18 cellular contexts compared by ENCODE assay signal in genomic region chr12:123764109-123764508, GRCh38. TPM values are rescaled to one million over a fixed set of nuclear protein-coding genes. Genes with fewer than 3 reads are reported as not detected.
DNase-seq lines count a peak whose midpoint lies in the region; ATAC-seq and TF ChIP-seq lines count a peak whose summit lies in the region.
"Had no signal": no experiment of that assay in that cellular context is flagged by ENCODE, and none has a peak within 500 bp of the region (broad histone marks: within the 10 kb centered on the region; RNA-seq: fewer than 3 reads in every experiment).

No MANE protein-coding gene starts in this region.

- H3K4me1 Mint-ChIP-seq in natural killer cell = peaks cover 8 to 14% of the 10 kb centered on the region in 2 donors
- H3K4me1 Mint-ChIP-seq in natural killer cell treated with Interleukin-12 subunit alpha and Interleukin-12 subunit beta and Interleukin-15 and Interleukin-18, amount 100 ng/mL, for 72 hours (ENCODE audit: low read depth in 2 of 2) = peaks cover 13 to 14% of the 10 kb centered on the region in 2 donors
- H3K4me1 Mint-ChIP-seq in T-helper 17 cell = peaks cover 12% of the 10 kb centered on the region
- peaks cover 8% of the 10 kb centered on the region for H3K4me1 Mint-ChIP-seq in neural crest cell

- H3K27me3 Mint-ChIP-seq in natural killer cell (ENCODE audit: low read depth in 2 of 2) (peaks cover 7 to 14% of the 10 kb centered on the region in 2 donors), T-helper 17 cell (peaks cover 17% of the 10 kb centered on the region), neural crest cell (ENCODE audit: low read depth) (peaks cover 24% of the 10 kb centered on the region)
- peaks cover 8 to 15% of the 10 kb centered on the region in 2 donors for H3K27me3 Mint-ChIP-seq in natural killer cell treated with Interleukin-12 subunit alpha and Interleukin-12 subunit beta and Interleukin-15 and Interleukin-18, amount 100 ng/mL, for 72 hours
- H3K27me3 Mint-ChIP-seq: B cell had no signal

- POLR2A ChIA-PET in RWPE1 (lab: Yijun Ruan, JAX; ENCODE audit: low non-redundant PET) = no interaction called here

- H3K4me3 Mint-ChIP-seq in natural killer cell (peak overlapping the region; percentile 63), T-helper 17 cell (peak overlapping the region; percentile 47), neural crest cell (peak overlapping the region; percentile 48)
- H3K4me3 Mint-ChIP-seq in natural killer cell treated with Interleukin-12 subunit alpha and Interleukin-12 subunit beta and Interleukin-15 and Interleukin-18, amount 100 ng/mL, for 72 hours = no peak overlapping the region
- H3K4me3 Mint-ChIP-seq: B cell, H9 had no signal

- TF ChIP-seq CTCF in natural killer cell (IDR thresholded peaks at IDR 0.05) (no peak), neural crest cell (conservative IDR thresholded peaks at IDR 0.05) (no peak), RWPE1 (conservative IDR thresholded peaks at IDR 0.05; ENCODE audit: low read depth) (no peak)

- no peak for DNase-seq in natural killer cell
- no peak for DNase-seq in natural killer cell treated with Interleukin-12 subunit alpha and Interleukin-12 subunit beta and Interleukin-15 and Interleukin-18, amount 100 ng/mL, for 72 hours (ENCODE audit: low spot score)
- DNase-seq in T-helper 17 cell = no peak
- DNase-seq in neural crest cell (ENCODE audit: low read depth, low spot score) = no peak
- DNase-seq in RWPE1 (ENCODE audit: low spot score) = no peak
- DNase-seq: Caco-2; CD4-positive, CD25-positive, alpha-beta regulatory T cell; CD8-positive, alpha-beta T cell; DMS153; DND-41; GM23248; H9 had no signal

- ATAC-seq in natural killer cell (no peak), T-helper 17 cell (no peak), GM19397 (IDR thresholded peaks at IDR 0.05; ENCODE audit: unreplicated experiment) (no peak), HG03354 (IDR thresholded peaks at IDR 0.05; ENCODE audit: poor library complexity, severe bottlenecking, unreplicated experiment) (no peak)
- no peak for ATAC-seq in natural killer cell treated with Interleukin-12 subunit alpha and Interleukin-12 subunit beta and Interleukin-15 and Interleukin-18, amount 100 ng/mL, for 72 hours
- ATAC-seq: CD8-positive, alpha-beta T cell; HCT116 had no signal

- H3K9me3 Mint-ChIP-seq in natural killer cell = no peaks in the 10 kb centered on the region
- H3K9me3 Mint-ChIP-seq in natural killer cell treated with Interleukin-12 subunit alpha and Interleukin-12 subunit beta and Interleukin-15 and Interleukin-18, amount 100 ng/mL, for 72 hours = no peaks in the 10 kb centered on the region
- no peaks in the 10 kb centered on the region for H3K9me3 Mint-ChIP-seq in neural crest cell
- H3K9me3 Mint-ChIP-seq: CD8-positive, alpha-beta T cell; H9 had no signal

- H3K36me3 Mint-ChIP-seq in natural killer cell = no peaks in the 10 kb centered on the region
- H3K36me3 Mint-ChIP-seq in natural killer cell treated with Interleukin-12 subunit alpha and Interleukin-12 subunit beta and Interleukin-15 and Interleukin-18, amount 100 ng/mL, for 72 hours = no peaks in the 10 kb centered on the region
- H3K36me3 Mint-ChIP-seq in T-helper 17 cell (ENCODE audit: low read depth) = no peaks in the 10 kb centered on the region
- H3K36me3 Mint-ChIP-seq in neural crest cell (ENCODE audit: low read depth) = peaks cover 2% of the 10 kb centered on the region

- H3K9me3 ChIP-seq in T-helper 17 cell (ENCODE audit: control insufficient read depth, low read length, poor library complexity, severe bottlenecking) = no peaks in the 10 kb centered on the region
- H3K9me3 ChIP-seq: BLaER1 had no signal

- CTCF ChIA-PET in RWPE1 (lab: Yijun Ruan, JAX) = no interaction called here

- H3K27ac Mint-ChIP-seq in natural killer cell (no peak overlapping the region), T-helper 17 cell (no peak overlapping the region), neural crest cell (ENCODE audit: unreplicated experiment) (no peak overlapping the region)
- H3K27ac Mint-ChIP-seq in natural killer cell treated with Interleukin-12 subunit alpha and Interleukin-12 subunit beta and Interleukin-15 and Interleukin-18, amount 100 ng/mL, for 72 hours = no peak overlapping the region
- H3K27ac Mint-ChIP-seq: B cell; CD4-positive, CD25-positive, alpha-beta regulatory T cell; CD8-positive, alpha-beta T cell; H9 had no signal

- H3K27ac ChIP-seq in RWPE1 = no peak overlapping the region
- H3K27ac ChIP-seq: BLaER1, C4-2B, GM23248 had no signal

- intact Hi-C loops in natural killer cell (cut with micrococcal nuclease) = no loop called here

RNA-seq across cellular contexts. Expression of gene DNAH10, which starts 2.0 kb away (rescaled TPM):
- total RNA-seq in natural killer cell (1 to 10 TPM in 1 of 3 donors, under 1 TPM in 2; 0.43 to 1.7 (median 0.94) TPM), T-helper 17 cell (under 1 TPM; 0.08 to 0.25 TPM), neural crest cell (1.1 and 2.0 TPM in 2 replicates)
- under 1 TPM; 0.29 to 0.36 TPM for total RNA-seq in natural killer cell treated with Interleukin-12 subunit alpha and Interleukin-12 subunit beta and Interleukin-15 and Interleukin-18, amount 100 ng/mL, for 72 hours

RNA-seq across cellular contexts. Expression of gene ATP6V0A2, which starts 52.0 kb away (rescaled TPM):
- 10 to 100 TPM; 47.7 to 69.5 (median 56.5) TPM for total RNA-seq in natural killer cell
- 10 to 100 TPM; 37.5 to 92.9 TPM for total RNA-seq in natural killer cell treated with Interleukin-12 subunit alpha and Interleukin-12 subunit beta and Interleukin-15 and Interleukin-18, amount 100 ng/mL, for 72 hours
- total RNA-seq in T-helper 17 cell = 10 to 100 TPM; 34.9 to 38.3 TPM
- total RNA-seq in neural crest cell = 58.9 and 59.6 TPM in 2 replicates
